10 cellular contexts compared by ENCODE assay signal in the genomic region with DNA sequence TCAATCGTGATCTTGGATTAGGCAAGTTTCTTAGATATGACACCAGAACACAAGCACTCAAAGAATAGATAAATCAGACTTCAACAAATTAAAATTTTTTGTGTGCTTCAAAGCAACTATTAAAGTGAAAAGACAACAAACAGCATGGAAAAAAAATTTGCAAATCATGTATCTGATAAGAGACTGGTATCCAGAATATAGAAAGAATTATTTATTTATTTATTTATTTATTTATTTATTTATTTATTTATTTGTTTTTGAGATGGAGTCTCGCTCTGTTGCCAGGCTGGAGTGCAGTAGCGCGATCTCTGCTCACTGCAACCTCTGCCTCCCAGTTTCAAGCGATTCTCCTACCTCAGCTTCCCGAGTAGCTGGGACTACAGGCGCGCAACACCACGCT. TPM values are rescaled to one million over a fixed set of nuclear protein-coding genes. Genes with fewer than 3 reads are reported as not detected.
"Had no signal": no experiment of that assay in that cellular context is flagged by ENCODE, and none has a peak within 500 bp of the region (broad histone marks: within the 10 kb centered on the region; RNA-seq: fewer than 3 reads in every experiment).

No MANE protein-coding gene starts in this region.

RNA-seq across cellular contexts. Expression of gene PCAT6, which starts 18.5 kb away (rescaled TPM):
- total RNA-seq: stomach, subcutaneous adipose tissue, temporal lobe, thoracic aorta, thyroid gland, tibial nerve, transverse colon, urinary bladder, uterus, vagina had no signal
